20 cellular contexts compared by ENCODE assay signal in genomic region chr12:78101946-78102635, GRCh38.
DNase-seq lines count a peak whose midpoint lies in the region; ATAC-seq and TF ChIP-seq lines count a peak whose summit lies in the region.
"Had no signal": no experiment of that assay in that cellular context is flagged by ENCODE, and none has a peak within 500 bp of the region (broad histone marks: within the 10 kb centered on the region; RNA-seq: fewer than 3 reads in every experiment).

No MANE protein-coding gene starts in this region.

- H3F3A ChIP-seq in neural progenitor cell (ENCODE audit: low read depth): no peaks in the 10 kb centered on the region

- H3K4me3 ChIP-seq in brain microvascular endothelial cell (ENCODE audit: low read depth, low read length) (no peak overlapping the region), neural progenitor cell (no peak overlapping the region)
- H3K4me3 ChIP-seq in naive thymus-derived CD4-positive, alpha-beta T cell (ENCODE audit: low read length): no peak overlapping the region
- H3K4me3 ChIP-seq: right atrium auricular region, SK-N-MC, upper lobe of right lung had no signal

- CTCF ChIA-PET in naive thymus-derived CD4-positive, alpha-beta T cell (lab: Charles Lee): no interaction called here

- no peaks in the 10 kb centered on the region for H4K20me1 ChIP-seq in neural progenitor cell (ENCODE audit: low read depth)

- H3K27ac ChIP-seq in brain microvascular endothelial cell: no peak overlapping the region
- H3K27ac ChIP-seq in neural progenitor cell: no peak overlapping the region
- H3K27ac ChIP-seq in naive thymus-derived CD4-positive, alpha-beta T cell (ENCODE audit: low read depth, low read length): no peak overlapping the region
- H3K27ac ChIP-seq: 22Rv1, right atrium auricular region, SK-N-MC, upper lobe of right lung had no signal

- peaks cover 3% of the 10 kb centered on the region for H3K4me1 Mint-ChIP-seq in neural progenitor cell
- H3K4me1 Mint-ChIP-seq in naive thymus-derived CD4-positive, alpha-beta T cell: no peaks in the 10 kb centered on the region
- H3K4me1 Mint-ChIP-seq: activated CD4-positive, alpha-beta memory T cell treated with anti-CD3 and anti-CD28 coated beads, Interleukin-2, amount 10 ng/mL, durations not matched to agents 7 days and 5 days; CD4-positive, alpha-beta memory T cell; naive B cell had no signal

- H3K27ac Mint-ChIP-seq in neural progenitor cell: no peak overlapping the region
- no peak overlapping the region for H3K27ac Mint-ChIP-seq in naive thymus-derived CD4-positive, alpha-beta T cell
- H3K27ac Mint-ChIP-seq: activated CD4-positive, alpha-beta memory T cell treated with anti-CD3 and anti-CD28 coated beads, Interleukin-2, amount 10 ng/mL, durations not matched to agents 7 days and 5 days; CD4-positive, alpha-beta memory T cell; naive B cell had no signal

- H3K27me3 Mint-ChIP-seq in neural progenitor cell (ENCODE audit: insufficient read depth, low read depth): no peaks in the 10 kb centered on the region
- H3K27me3 Mint-ChIP-seq in naive thymus-derived CD4-positive, alpha-beta T cell: no peaks in the 10 kb centered on the region
- H3K27me3 Mint-ChIP-seq: activated CD4-positive, alpha-beta memory T cell treated with anti-CD3 and anti-CD28 coated beads, Interleukin-2, amount 10 ng/mL, durations not matched to agents 7 days and 5 days; CD4-positive, alpha-beta memory T cell had no signal

- no peaks in the 10 kb centered on the region for H3K79me2 ChIP-seq in neural progenitor cell (ENCODE audit: low read depth)

- peaks cover 3% of the 10 kb centered on the region for H3K36me3 ChIP-seq in brain microvascular endothelial cell (replicated peaks)
- no peaks in the 10 kb centered on the region for H3K36me3 ChIP-seq in neural progenitor cell
- no peaks in the 10 kb centered on the region for H3K36me3 ChIP-seq in naive thymus-derived CD4-positive, alpha-beta T cell (ENCODE audit: control insufficient read depth in 2 of 3, insufficient read depth in 3 of 3, low read length in 3 of 3)
- H3K36me3 ChIP-seq: right atrium auricular region, upper lobe of right lung had no signal

- no peak overlapping the region for H3K4me3 Mint-ChIP-seq in neural progenitor cell
- no peak overlapping the region for H3K4me3 Mint-ChIP-seq in naive thymus-derived CD4-positive, alpha-beta T cell
- H3K4me3 Mint-ChIP-seq: activated CD4-positive, alpha-beta memory T cell treated with anti-CD3 and anti-CD28 coated beads, Interleukin-2, amount 10 ng/mL, durations not matched to agents 7 days and 5 days; CD4-positive, alpha-beta memory T cell; naive B cell had no signal

- H3K4me1 ChIP-seq in neural progenitor cell: no peaks in the 10 kb centered on the region
- H3K4me1 ChIP-seq in naive thymus-derived CD4-positive, alpha-beta T cell (ENCODE audit: control insufficient read depth in 2 of 2, insufficient read depth in 2 of 2, low read length in 2 of 2): no peaks in the 10 kb centered on the region
- H3K4me1 ChIP-seq: right atrium auricular region, upper lobe of right lung had no signal

- no peak overlapping the region for H3K4me2 ChIP-seq in neural progenitor cell

- intact Hi-C loops in naive thymus-derived CD4-positive, alpha-beta T cell (cut with micrococcal nuclease): no loop called here

- no peak overlapping the region for H2AFZ ChIP-seq in neural progenitor cell (replicated peaks)

- POLR2A ChIA-PET in naive thymus-derived CD4-positive, alpha-beta T cell (lab: Charles Lee): no interaction called here

- ATAC-seq in naive thymus-derived CD4-positive, alpha-beta T cell: no peak
- ATAC-seq: left ventricle myocardium superior, upper lobe of right lung had no signal

- H3K9me3 Mint-ChIP-seq in neural progenitor cell: no peaks in the 10 kb centered on the region
- H3K9me3 Mint-ChIP-seq in naive thymus-derived CD4-positive, alpha-beta T cell: peaks cover 0 to 13% (median 4%) of the 10 kb centered on the region in 11 donors

- no peaks in the 10 kb centered on the region for H3K9me3 ChIP-seq in neural progenitor cell (ENCODE audit: low read depth)
- H3K9me3 ChIP-seq in naive thymus-derived CD4-positive, alpha-beta T cell (ENCODE audit: control insufficient read depth in 2 of 3, low read length in 3 of 3): no peaks in the 10 kb centered on the region
- H3K9me3 ChIP-seq: right atrium auricular region, upper lobe of right lung had no signal

- H3K9ac ChIP-seq in neural progenitor cell: no peak overlapping the region

- TF ChIP-seq CTCF in brain microvascular endothelial cell (IDR thresholded peaks at IDR 0.05; ENCODE audit: low read depth, low read length, missing control alignments) (peak; percentile 25), neural progenitor cell (IDR thresholded peaks at IDR 0.05) (peak; percentile 19)

- H3K27me3 ChIP-seq in brain microvascular endothelial cell (replicated peaks): no peaks in the 10 kb centered on the region
- no peaks in the 10 kb centered on the region for H3K27me3 ChIP-seq in neural progenitor cell
- H3K27me3 ChIP-seq in naive thymus-derived CD4-positive, alpha-beta T cell (ENCODE audit: control insufficient read depth in 2 of 2, insufficient read depth in 2 of 2, low read length in 2 of 2): no peaks in the 10 kb centered on the region
- H3K27me3 ChIP-seq: right atrium auricular region, upper lobe of right lung had no signal

- in situ Hi-C loops in brain microvascular endothelial cell (cut with HindIII; ENCODE audit: low pct_ligation_motif_present, low sequenced_read_pairs): no loop called here

- no peaks in the 10 kb centered on the region for H3K36me3 Mint-ChIP-seq in neural progenitor cell
- H3K36me3 Mint-ChIP-seq in naive thymus-derived CD4-positive, alpha-beta T cell: no peaks in the 10 kb centered on the region
- H3K36me3 Mint-ChIP-seq: CD4-positive, alpha-beta memory T cell; naive B cell had no signal

- DNase-seq in DMS 273 (lab: John Stamatoyannopoulos, UW; ENCODE audit: unreplicated experiment) (peak; percentile 39), DMS 273 treated with DMSO at 0.1 percent for 48 hours (lab: John Stamatoyannopoulos, UW) (no peak), M059J (ENCODE audit: low read depth) (peak; percentile 9), brain microvascular endothelial cell (no peak), neural progenitor cell (ENCODE audit: low spot score) (no peak)
- DNase-seq in stimulated activated CD8-positive, alpha-beta memory T cell treated with anti-CD3 and anti-CD28 coated beads, Interleukin-4, amount 100 ng/mL, for 48 hours: no peak
- DNase-seq in stimulated activated CD4-positive, alpha-beta T cell treated with anti-CD3 and anti-CD28 coated beads, Interleukin-1b, Interleukin-23, amount 100 ng/mL, for 48 hours: no peak
- no peak for DNase-seq in naive thymus-derived CD4-positive, alpha-beta T cell
- DNase-seq: activated CD4-positive, alpha-beta memory T cell treated with anti-CD3 and anti-CD28 coated beads, Interleukin-2, amount 10 ng/mL, durations not matched to agents 7 days and 5 days; CD4-positive, alpha-beta memory T cell; cortex of kidney; GF-D8; H7; left ventricle myocardium superior; naive B cell; NCI-H2081 treated with DMSO at 0.1 percent for 48 hours; upper lobe of right lung had no signal

Comparison
In these comparisons a context has a peak if more than half of its experiments do, and no peak if none do; other contexts are left out.
1. DNase-seq: peak in DMS 273 (single experiment) and M059J (single experiment); none in DMS 273 treated with DMSO at 0.1 percent for 48 hours (single experiment), brain microvascular endothelial cell (single experiment), neural progenitor cell (single experiment), stimulated activated CD8-positive, alpha-beta memory T cell treated with anti-CD3 and anti-CD28 coated beads, Interleukin-4, amount 100 ng/mL, for 48 hours (single experiment), stimulated activated CD4-positive, alpha-beta T cell treated with anti-CD3 and anti-CD28 coated beads, Interleukin-1b, Interleukin-23, amount 100 ng/mL, for 48 hours (single experiment) and naive thymus-derived CD4-positive, alpha-beta T cell (0 of 9).